In the genomic region with DNA sequence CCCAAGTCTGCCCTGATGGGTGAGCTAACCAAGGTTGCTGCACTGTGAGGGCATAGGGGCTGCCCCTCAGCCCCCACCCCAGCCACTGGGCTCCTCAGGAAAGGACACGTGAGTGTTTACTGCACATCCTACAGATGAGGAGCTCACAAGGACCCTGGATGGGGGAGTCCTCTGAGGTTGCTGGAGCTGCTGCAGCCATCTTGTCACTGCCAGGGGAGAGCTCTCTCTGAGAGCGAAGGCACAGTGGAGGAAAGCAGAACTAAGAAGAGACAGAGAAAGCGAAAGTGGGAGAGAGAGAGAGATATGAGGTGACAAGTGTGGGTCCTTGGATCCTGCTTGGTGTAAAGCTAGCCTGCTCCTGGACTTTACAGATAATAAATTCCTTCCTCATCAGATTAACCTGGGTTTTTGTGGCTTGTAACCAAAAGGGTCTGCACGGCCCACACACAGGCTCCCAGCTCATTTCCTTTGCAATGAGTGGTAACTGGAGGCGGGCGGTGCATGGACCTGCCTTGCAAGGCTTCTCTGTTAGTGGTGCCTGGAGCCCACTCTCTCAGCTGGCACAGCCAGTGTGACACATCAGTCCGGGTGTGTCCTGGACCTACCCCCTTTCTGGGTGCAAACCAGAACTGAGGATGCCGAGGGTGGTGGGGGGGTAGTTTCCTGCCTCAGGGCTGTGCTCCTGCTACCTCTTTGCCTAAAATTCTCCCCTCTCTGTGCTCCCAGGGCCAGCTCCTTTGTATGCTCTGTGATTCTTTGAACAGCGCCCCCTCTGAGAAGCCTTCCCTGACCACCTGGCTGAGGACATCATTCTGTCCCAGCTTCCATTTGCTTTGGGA, we compare ENCODE assay signal across 7 cellular contexts. TPM values are rescaled to one million over a fixed set of nuclear protein-coding genes. Genes with fewer than 3 reads are reported as not detected.
A peak's percentile ranks its signal among the peaks of the same experiment; 100 is the strongest.
DNase-seq lines count a peak whose midpoint lies in the region; ATAC-seq and TF ChIP-seq lines count a peak whose summit lies in the region.

No MANE protein-coding gene starts in this region.

- TF ChIP-seq CTCF in WTC11 (IDR thresholded peaks at IDR 0.05) (no peak), lower lobe of right lung (IDR thresholded peaks at IDR 0.05) (no peak)

- intact Hi-C loops in lower lobe of right lung (cut with DNase I) (no loop called here), left ventricle myocardium superior (cut with micrococcal nuclease) (no loop called here)

- ATAC-seq in HG03066 (IDR thresholded peaks at IDR 0.05; ENCODE audit: low read depth, unreplicated experiment) (peak; percentile 91), WTC11 (peak; percentile 46), lower lobe of right lung (peak; percentile 28 to 51), left ventricle myocardium superior (no peak)

- peak; percentile 64 for DNase-seq in GM19240 (ENCODE audit: insufficient read length, low spot score)
- peak; percentile 22 for DNase-seq in WTC11 (ENCODE audit: low spot score)
- DNase-seq in lower lobe of right lung: no peak
- no peak for DNase-seq in left ventricle myocardium superior
- DNase-seq in middle frontal gyrus (ENCODE audit: extremely low spot score, low spot score): no peak
- no peak for DNase-seq in substantia nigra (lab: John Stamatoyannopoulos, UW)

- POLR2A ChIA-PET in WTC11 (lab: Charles Lee): no interaction called here

- no peaks in the 10 kb centered on the region for H3K27me3 ChIP-seq in lower lobe of right lung (ENCODE audit: low read depth)

- peaks cover 24% of the 10 kb centered on the region for H3K9me3 Mint-ChIP-seq in WTC11

- H3K4me1 ChIP-seq in lower lobe of right lung: peaks cover 15% of the 10 kb centered on the region

- H3K27ac ChIP-seq in lower lobe of right lung: peak overlapping the region; percentile 47
- H3K27ac ChIP-seq in substantia nigra (ENCODE audit: low read depth, low read length, poor library complexity, severe bottlenecking): no peak overlapping the region

- peaks cover 7% of the 10 kb centered on the region for H3K36me3 Mint-ChIP-seq in WTC11

- peak overlapping the region; percentile 19 for H3K4me3 ChIP-seq in lower lobe of right lung

- peaks cover 6% of the 10 kb centered on the region for H3K9me3 ChIP-seq in lower lobe of right lung

- H3K27me3 Mint-ChIP-seq in WTC11 (ENCODE audit: low read depth): peaks cover 5% of the 10 kb centered on the region

- peaks cover 16% of the 10 kb centered on the region for H3K4me1 Mint-ChIP-seq in WTC11

- CTCF ChIA-PET in WTC11 (lab: Charles Lee): interaction anchor here (0.5 to 9.6 kb wide), 45 partner anchors 10 to 461 kb away, joined by 3 to 236 read pairs (median 5); a partner anchor contains a TSS

- no peaks in the 10 kb centered on the region for H3K36me3 ChIP-seq in lower lobe of right lung

- no peak overlapping the region for H3K4me3 Mint-ChIP-seq in WTC11

- no peak overlapping the region for H3K27ac Mint-ChIP-seq in WTC11

TF ChIP-seq in WTC11, 78 proteins besides CTCF, POLR2A, EP300 and RAD21:
- no peak for TF ChIP-seq ZNF396 (CRISPR knock-in tag; IDR thresholded peaks at IDR 0.05; ENCODE audit: borderline replicate concordance)
- TF ChIP-seq, protein P1, sequence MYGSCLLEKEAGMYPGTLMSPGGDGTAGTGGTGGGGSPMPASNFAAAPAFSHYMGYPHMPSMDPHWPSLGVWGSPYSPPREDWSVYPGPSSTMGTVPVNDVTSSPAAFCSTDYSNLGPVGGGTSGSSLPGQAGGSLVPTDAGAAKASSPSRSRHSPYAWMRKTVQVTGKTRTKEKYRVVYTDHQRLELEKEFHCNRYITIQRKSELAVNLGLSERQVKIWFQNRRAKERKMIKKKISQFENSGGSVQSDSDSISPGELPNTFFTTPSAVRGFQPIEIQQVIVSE (CRISPR knock-in tag; IDR thresholded peaks at IDR 0.05; ENCODE audit: borderline replicate concordance): no peak
- TF ChIP-seq, protein P2, sequence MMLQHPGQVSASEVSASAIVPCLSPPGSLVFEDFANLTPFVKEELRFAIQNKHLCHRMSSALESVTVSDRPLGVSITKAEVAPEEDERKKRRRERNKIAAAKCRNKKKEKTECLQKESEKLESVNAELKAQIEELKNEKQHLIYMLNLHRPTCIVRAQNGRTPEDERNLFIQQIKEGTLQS (CRISPR knock-in tag; conservative IDR thresholded peaks at IDR 0.05): no peak
- no peak for TF ChIP-seq ZNF121 (CRISPR knock-in tag; IDR thresholded peaks at IDR 0.05)
- TF ChIP-seq, protein P3, sequence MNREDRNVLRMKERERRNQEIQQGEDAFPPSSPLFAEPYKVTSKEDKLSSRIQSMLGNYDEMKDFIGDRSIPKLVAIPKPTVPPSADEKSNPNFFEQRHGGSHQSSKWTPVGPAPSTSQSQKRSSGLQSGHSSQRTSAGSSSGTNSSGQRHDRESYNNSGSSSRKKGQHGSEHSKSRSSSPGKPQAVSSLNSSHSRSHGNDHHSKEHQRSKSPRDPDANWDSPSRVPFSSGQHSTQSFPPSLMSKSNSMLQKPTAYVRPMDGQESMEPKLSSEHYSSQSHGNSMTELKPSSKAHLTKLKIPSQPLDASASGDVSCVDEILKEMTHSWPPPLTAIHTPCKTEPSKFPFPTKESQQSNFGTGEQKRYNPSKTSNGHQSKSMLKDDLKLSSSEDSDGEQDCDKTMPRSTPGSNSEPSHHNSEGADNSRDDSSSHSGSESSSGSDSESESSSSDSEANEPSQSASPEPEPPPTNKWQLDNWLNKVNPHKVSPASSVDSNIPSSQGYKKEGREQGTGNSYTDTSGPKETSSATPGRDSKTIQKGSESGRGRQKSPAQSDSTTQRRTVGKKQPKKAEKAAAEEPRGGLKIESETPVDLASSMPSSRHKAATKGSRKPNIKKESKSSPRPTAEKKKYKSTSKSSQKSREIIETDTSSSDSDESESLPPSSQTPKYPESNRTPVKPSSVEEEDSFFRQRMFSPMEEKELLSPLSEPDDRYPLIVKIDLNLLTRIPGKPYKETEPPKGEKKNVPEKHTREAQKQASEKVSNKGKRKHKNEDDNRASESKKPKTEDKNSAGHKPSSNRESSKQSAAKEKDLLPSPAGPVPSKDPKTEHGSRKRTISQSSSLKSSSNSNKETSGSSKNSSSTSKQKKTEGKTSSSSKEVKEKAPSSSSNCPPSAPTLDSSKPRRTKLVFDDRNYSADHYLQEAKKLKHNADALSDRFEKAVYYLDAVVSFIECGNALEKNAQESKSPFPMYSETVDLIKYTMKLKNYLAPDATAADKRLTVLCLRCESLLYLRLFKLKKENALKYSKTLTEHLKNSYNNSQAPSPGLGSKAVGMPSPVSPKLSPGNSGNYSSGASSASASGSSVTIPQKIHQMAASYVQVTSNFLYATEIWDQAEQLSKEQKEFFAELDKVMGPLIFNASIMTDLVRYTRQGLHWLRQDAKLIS (CRISPR knock-in tag; IDR thresholded peaks at IDR 0.05; ENCODE audit: borderline replicate concordance): no peak
- no peak for TF ChIP-seq MXD4 (CRISPR knock-in tag; IDR thresholded peaks at IDR 0.05; ENCODE audit: borderline replicate concordance)
- TF ChIP-seq NR1H2 (CRISPR knock-in tag; IDR thresholded peaks at IDR 0.05): no peak
- TF ChIP-seq TP53 (CRISPR knock-in tag; IDR thresholded peaks at IDR 0.05): no peak
- TF ChIP-seq RELA (CRISPR knock-in tag; IDR thresholded peaks at IDR 0.05; ENCODE audit: borderline replicate concordance): no peak
- TF ChIP-seq, protein P4, sequence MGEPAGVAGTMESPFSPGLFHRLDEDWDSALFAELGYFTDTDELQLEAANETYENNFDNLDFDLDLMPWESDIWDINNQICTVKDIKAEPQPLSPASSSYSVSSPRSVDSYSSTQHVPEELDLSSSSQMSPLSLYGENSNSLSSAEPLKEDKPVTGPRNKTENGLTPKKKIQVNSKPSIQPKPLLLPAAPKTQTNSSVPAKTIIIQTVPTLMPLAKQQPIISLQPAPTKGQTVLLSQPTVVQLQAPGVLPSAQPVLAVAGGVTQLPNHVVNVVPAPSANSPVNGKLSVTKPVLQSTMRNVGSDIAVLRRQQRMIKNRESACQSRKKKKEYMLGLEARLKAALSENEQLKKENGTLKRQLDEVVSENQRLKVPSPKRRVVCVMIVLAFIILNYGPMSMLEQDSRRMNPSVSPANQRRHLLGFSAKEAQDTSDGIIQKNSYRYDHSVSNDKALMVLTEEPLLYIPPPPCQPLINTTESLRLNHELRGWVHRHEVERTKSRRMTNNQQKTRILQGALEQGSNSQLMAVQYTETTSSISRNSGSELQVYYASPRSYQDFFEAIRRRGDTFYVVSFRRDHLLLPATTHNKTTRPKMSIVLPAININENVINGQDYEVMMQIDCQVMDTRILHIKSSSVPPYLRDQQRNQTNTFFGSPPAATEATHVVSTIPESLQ (CRISPR knock-in tag; IDR thresholded peaks at IDR 0.05): no peak

RNA-seq across cellular contexts. Expression of a gene that starts 14.2 kb away (rescaled TPM):
- total RNA-seq in WTC11 (2021): 0.14 TPM in 1 of 3 replicates, not detected in the others
- total RNA-seq in lower lobe of right lung: 15.4 TPM
- total RNA-seq in left ventricle myocardium superior: 0.72 TPM

RNA-seq across cellular contexts. Expression of a gene that starts 26.5 kb away (rescaled TPM):
- total RNA-seq in WTC11 (2021) (0.11 to 0.60 TPM (median 0.34 TPM) in 3 replicates), lower lobe of right lung (13.2 TPM), left ventricle myocardium superior (0.45 TPM)

Comparison
In these comparisons a context has a peak if more than half of its experiments do, and no peak if none do; other contexts are left out.
1. DNase-seq: peak in GM19240 (single experiment) and WTC11 (single experiment); none in lower lobe of right lung (single experiment), left ventricle myocardium superior (single experiment), middle frontal gyrus (single experiment) and substantia nigra (0 of 49).